36 cellular contexts compared by ENCODE assay signal in genomic region chr12:80781313-80781712, GRCh38.
"Had no signal": no experiment of that assay in that cellular context is flagged by ENCODE, and none has a peak within 500 bp of the region (broad histone marks: within the 10 kb centered on the region; RNA-seq: fewer than 3 reads in every experiment).

No MANE protein-coding gene starts in this region.

- H3K27me3 ChIP-seq: brain microvascular endothelial cell, dorsolateral prefrontal cortex, upper lobe of left lung, vagina had no signal

- H3K4me3 ChIP-seq: coronary artery, dorsolateral prefrontal cortex, psoas muscle, smooth muscle cell, upper lobe of left lung, vagina had no signal

- H3K27ac Mint-ChIP-seq: activated CD4-positive, alpha-beta memory T cell treated with anti-CD3 and anti-CD28 coated beads, Interleukin-2, amount 10 ng/mL, durations not matched to agents 7 days and 5 days; activated CD4-positive, alpha-beta T cell treated with anti-CD3 and anti-CD28 coated beads, Interleukin-2, amount 10 ng/mL, durations not matched to agents 7 days and 5 days; activated T-helper 17 cell treated with anti-CD3 and anti-CD28 coated beads, Interleukin-2, amount 50 U/mL, for 72 hours; naive thymus-derived CD4-positive, alpha-beta T cell; stimulated activated memory B cell treated with anti-CD40 and anti-IgM and Interleukin-4, amounts not matched to agents 10 μg/mL and 1 μg/mL and 100 μg/mL, for 72 hours; stimulated activated naive CD8-positive, alpha-beta T cell treated with anti-CD3 and anti-CD28 coated beads, Interleukin-15, amount 100 ng/mL, for 72 hours had no signal

- H3K4me1 ChIP-seq: parathyroid adenoma had no signal

- H3K36me3 Mint-ChIP-seq: stimulated activated memory B cell treated with anti-CD40 and anti-IgM and Interleukin-4, amounts not matched to agents 10 μg/mL and 1 μg/mL and 100 μg/mL, for 72 hours had no signal

- H3K27ac ChIP-seq: brain microvascular endothelial cell, coronary artery, dorsolateral prefrontal cortex, parathyroid adenoma, psoas muscle, upper lobe of left lung, vagina, WERI-Rb-1 had no signal

- ATAC-seq: activated T-cell treated with anti-CD3 and anti-CD28 coated beads, Interleukin-2, amount 50 U/mL, for 4 hours; activated T-helper 17 cell treated with anti-CD3 and anti-CD28 coated beads, Interleukin-2, amount 50 U/mL, for 72 hours; left colon; naive thymus-derived CD4-positive, alpha-beta T cell; psoas muscle; stimulated activated memory B cell treated with anti-CD40 and anti-IgM and Interleukin-4, amounts not matched to agents 10 μg/mL and 1 μg/mL and 100 μg/mL, for 72 hours; stimulated activated naive CD8-positive, alpha-beta T cell treated with anti-CD3 and anti-CD28 coated beads, Interleukin-15, amount 100 ng/mL, for 72 hours had no signal

- H3K4me1 Mint-ChIP-seq: activated T-helper 17 cell treated with anti-CD3 and anti-CD28 coated beads, Interleukin-2, amount 50 U/mL, for 72 hours had no signal

- H3K4me3 Mint-ChIP-seq: activated CD4-positive, alpha-beta memory T cell treated with anti-CD3 and anti-CD28 coated beads, Interleukin-2, amount 10 ng/mL, durations not matched to agents 7 days and 5 days; activated CD4-positive, alpha-beta T cell treated with anti-CD3 and anti-CD28 coated beads, Interleukin-2, amount 10 ng/mL, durations not matched to agents 7 days and 5 days; activated T-cell treated with anti-CD3 and anti-CD28 coated beads, Interleukin-2, amount 50 U/mL, for 4 hours; activated T-helper 17 cell treated with anti-CD3 and anti-CD28 coated beads, Interleukin-2, amount 50 U/mL, for 72 hours; naive thymus-derived CD4-positive, alpha-beta T cell; stimulated activated memory B cell treated with anti-CD40 and anti-IgM and Interleukin-4, amounts not matched to agents 10 μg/mL and 1 μg/mL and 100 μg/mL, for 72 hours; stimulated activated naive CD8-positive, alpha-beta T cell treated with anti-CD3 and anti-CD28 coated beads, Interleukin-15, amount 100 ng/mL, for 72 hours had no signal

- H3K27me3 Mint-ChIP-seq: activated CD4-positive, alpha-beta memory T cell treated with anti-CD3 and anti-CD28 coated beads, Interleukin-2, amount 10 ng/mL, durations not matched to agents 7 days and 5 days; activated CD4-positive, alpha-beta T cell treated with anti-CD3 and anti-CD28 coated beads, Interleukin-2, amount 10 ng/mL, durations not matched to agents 7 days and 5 days; activated T-helper 17 cell treated with anti-CD3 and anti-CD28 coated beads, Interleukin-2, amount 50 U/mL, for 72 hours; naive thymus-derived CD4-positive, alpha-beta T cell; stimulated activated memory B cell treated with anti-CD40 and anti-IgM and Interleukin-4, amounts not matched to agents 10 μg/mL and 1 μg/mL and 100 μg/mL, for 72 hours; stimulated activated naive CD8-positive, alpha-beta T cell treated with anti-CD3 and anti-CD28 coated beads, Interleukin-15, amount 100 ng/mL, for 72 hours had no signal

- H3K9me3 ChIP-seq: psoas muscle, upper lobe of left lung, vagina had no signal

- FAIRE-seq: astrocyte had no signal

- H3K9ac ChIP-seq: parathyroid adenoma had no signal

- DNase-seq: activated CD4-positive, alpha-beta memory T cell treated with anti-CD3 and anti-CD28 coated beads, Interleukin-2, amount 10 ng/mL, durations not matched to agents 7 days and 5 days; activated CD4-positive, alpha-beta T cell treated with anti-CD3 and anti-CD28 coated beads, Interleukin-2, amount 10 ng/mL, durations not matched to agents 7 days and 5 days; activated CD4-positive, CD25-positive, alpha-beta regulatory T cell treated with anti-CD3 and anti-CD28 coated beads, Interleukin-2, amount 50 U/mL, for 72 hours; activated CD8-positive, alpha-beta memory T cell treated with anti-CD3 and anti-CD28 coated beads, Interleukin-2, amount 50 U/mL, for 48 hours; activated gamma-delta T cell treated with Interleukin-2 at 50 U/mL for 16 hours; activated naive CD4-positive, alpha-beta T cell treated with anti-CD3 and anti-CD28 coated beads, Interleukin-2, amount 50 U/mL, for 16 hours; activated T-cell treated with anti-CD3 and anti-CD28 coated beads, Interleukin-2, amount 50 U/mL, for 4 hours; amniotic stem cell; brain microvascular endothelial cell; dorsolateral prefrontal cortex; effector memory CD4-positive, alpha-beta T cell; foreskin fibroblast; head of caudate nucleus; hypothalamus; islet precursor cell; left colon; mammary epithelial cell; midbrain; naive thymus-derived CD4-positive, alpha-beta T cell; nucleus accumbens; psoas muscle; stimulated activated CD4-positive, alpha-beta T cell treated with anti-CD3 and anti-CD28 coated beads, Interleukin-1b, Interleukin-23, amount 100 ng/mL, for 48 hours; stimulated activated CD4-positive, alpha-beta T cell treated with anti-CD3 and anti-CD28 coated beads, Interleukin-4, amount 100 ng/mL, for 4 hours; stimulated activated CD8-positive, alpha-beta memory T cell treated with anti-CD3 and anti-CD28 coated beads, Interleukin-4, amount 100 ng/mL, for 48 hours; stimulated activated naive CD8-positive, alpha-beta T cell treated with anti-CD3 and anti-CD28 coated beads, Interleukin-15, amount 100 ng/mL, for 72 hours; substantia nigra; T-helper 9 cell; upper lobe of left lung; WERI-Rb-1 had no signal

- H3K36me3 ChIP-seq: brain microvascular endothelial cell, upper lobe of left lung, vagina, WERI-Rb-1 had no signal
